ENCODE assay signal across 41 cellular contexts in genomic region chr16:55849536-55849935, GRCh38. TPM values are rescaled to one million over a fixed set of nuclear protein-coding genes. Genes with fewer than 3 reads are reported as not detected.
"Had no signal": no experiment of that assay in that cellular context is flagged by ENCODE, and none has a peak within 500 bp of the region (broad histone marks: within the 10 kb centered on the region; RNA-seq: fewer than 3 reads in every experiment).

No MANE protein-coding gene starts in this region.

- H3K4me1 ChIP-seq: ascending aorta had no signal

- FAIRE-seq: RCC 7860, TTC549 had no signal

- H3K4me3 ChIP-seq: ascending aorta, cardiac muscle cell, PC-9 had no signal

- H3K36me3 Mint-ChIP-seq: activated naive CD4-positive, alpha-beta T cell treated with anti-CD3 and anti-CD28 coated beads, Interleukin-2, amount 50 U/mL, for 24 hours; activated naive CD8-positive, alpha-beta T cell treated with anti-CD3 and anti-CD28 coated beads, Interleukin-2, amount 10 ng/mL, durations not matched to agents 7 days and 5 days had no signal

- H2AFZ ChIP-seq: PC-9 had no signal

- H3K9me3 ChIP-seq: ascending aorta had no signal

- H3K27ac Mint-ChIP-seq: activated CD4-positive, alpha-beta T cell treated with anti-CD3 and anti-CD28 coated beads for 36 hours; activated CD4-positive, alpha-beta T cell treated with anti-CD3 and anti-CD28 coated beads, Interleukin-2, amount 10 ng/mL, durations not matched to agents 7 days and 5 days; activated CD8-positive, alpha-beta T cell treated with anti-CD3 and anti-CD28 coated beads, Interleukin-2, amount 10 ng/mL, durations not matched to agents 7 days and 5 days; activated naive CD4-positive, alpha-beta T cell treated with anti-CD3 and anti-CD28 coated beads, Interleukin-2, amount 50 U/mL, for 24 hours; activated naive CD8-positive, alpha-beta T cell treated with anti-CD3 and anti-CD28 coated beads, Interleukin-2, amount 10 ng/mL, durations not matched to agents 7 days and 5 days; activated T-cell treated with anti-CD3 and anti-CD28 coated beads, Interleukin-2, amount 50 U/mL, for 24 hours; activated T-helper 2 cell treated with anti-CD3 and anti-CD28 coated beads, Interferon-gamma antibody, Interleukin-2, Interleukin-4, amounts not matched to agents 10 μg/mL and 5 μg/mL and 100 μg/mL, durations not matched to agents 14 hours and 24 hours and 36 hours had no signal

- DNase-seq: activated CD4-positive, alpha-beta T cell treated with anti-CD3 and anti-CD28 coated beads for 36 hours; activated CD4-positive, alpha-beta T cell treated with anti-CD3 and anti-CD28 coated beads, Interleukin-2, amount 10 ng/mL, durations not matched to agents 7 days and 5 days; activated CD4-positive, alpha-beta T cell treated with anti-CD3 and anti-CD28 coated beads, Interleukin-2, amount 50 U/mL, for 48 hours; activated CD8-positive, alpha-beta T cell treated with anti-CD3 and anti-CD28 coated beads, Interleukin-2, amount 10 ng/mL, durations not matched to agents 7 days and 5 days; activated gamma-delta T cell; activated naive CD4-positive, alpha-beta T cell treated with Interleukin-2 at 50 U/mL for 16 hours; activated naive CD8-positive, alpha-beta T cell treated with anti-CD3 and anti-CD28 coated beads, Interleukin-2, amount 10 ng/mL, durations not matched to agents 7 days and 5 days; activated T-cell treated with anti-CD3 and anti-CD28 coated beads, Interleukin-2, amount 50 U/mL, for 24 hours; amygdala; MM.1S; NCI-H1048; NCI-H1105 treated with DMSO at 0.1 percent for 48 hours; NCI-H1436; NCI-H1694; NCI-H1930; NCI-H2081 treated with DMSO at 0.1 percent for 48 hours; NCI-H226; NCI-H524 treated with DMSO at 0.1 percent for 48 hours; NK-92 treated with Interleukin-12 subunit alpha and Interleukin-12 subunit beta, amount 100 ng/mL, for 24 hours; PC-9; SIG-M5; T-helper 1 cell; T-helper 2 cell; T1000 had no signal

- H3K9ac ChIP-seq: KMS-11 had no signal

- H3K27ac ChIP-seq: ascending aorta, cardiac muscle cell, KMS-11, PC-9, RWPE1 had no signal

- H3K4me3 Mint-ChIP-seq: activated CD4-positive, alpha-beta T cell treated with anti-CD3 and anti-CD28 coated beads for 36 hours; activated CD4-positive, alpha-beta T cell treated with anti-CD3 and anti-CD28 coated beads, Interleukin-2, amount 10 ng/mL, durations not matched to agents 7 days and 5 days; activated CD8-positive, alpha-beta T cell treated with anti-CD3 and anti-CD28 coated beads, Interleukin-2, amount 10 ng/mL, durations not matched to agents 7 days and 5 days; activated naive CD4-positive, alpha-beta T cell treated with anti-CD3 and anti-CD28 coated beads, Interleukin-2, amount 50 U/mL, for 24 hours; activated naive CD8-positive, alpha-beta T cell treated with anti-CD3 and anti-CD28 coated beads, Interleukin-2, amount 10 ng/mL, durations not matched to agents 7 days and 5 days; activated T-cell treated with anti-CD3 and anti-CD28 coated beads, Interleukin-2, amount 50 U/mL, for 24 hours; central memory CD8-positive, alpha-beta T cell had no signal

- H3K4me1 Mint-ChIP-seq: activated CD4-positive, alpha-beta T cell treated with anti-CD3 and anti-CD28 coated beads for 36 hours; activated CD4-positive, alpha-beta T cell treated with anti-CD3 and anti-CD28 coated beads, Interleukin-2, amount 10 ng/mL, durations not matched to agents 7 days and 5 days; activated naive CD4-positive, alpha-beta T cell treated with anti-CD3 and anti-CD28 coated beads, Interleukin-2, amount 50 U/mL, for 24 hours; activated naive CD8-positive, alpha-beta T cell treated with anti-CD3 and anti-CD28 coated beads, Interleukin-2, amount 10 ng/mL, durations not matched to agents 7 days and 5 days; central memory CD8-positive, alpha-beta T cell had no signal

- H3K4me2 ChIP-seq: KMS-11, PC-9 had no signal

- H3K9me3 Mint-ChIP-seq: activated CD4-positive, alpha-beta T cell treated with anti-CD3 and anti-CD28 coated beads, Interleukin-2, amount 10 ng/mL, durations not matched to agents 7 days and 5 days; activated naive CD4-positive, alpha-beta T cell treated with anti-CD3 and anti-CD28 coated beads, Interleukin-2, amount 50 U/mL, for 24 hours; activated naive CD8-positive, alpha-beta T cell treated with anti-CD3 and anti-CD28 coated beads, Interleukin-2, amount 10 ng/mL, durations not matched to agents 7 days and 5 days; activated T-cell treated with anti-CD3 and anti-CD28 coated beads, Interleukin-2, amount 50 U/mL, for 24 hours; activated T-helper 2 cell treated with anti-CD3 and anti-CD28 coated beads, Interferon-gamma antibody, Interleukin-2, Interleukin-4, amounts not matched to agents 10 μg/mL and 5 μg/mL and 100 μg/mL, durations not matched to agents 14 hours and 24 hours and 36 hours; central memory CD8-positive, alpha-beta T cell had no signal

- H3K36me3 ChIP-seq: ascending aorta, cardiac muscle cell had no signal

- H3K27me3 ChIP-seq: ascending aorta had no signal

- ATAC-seq: activated CD4-positive, alpha-beta T cell treated with anti-CD3 and anti-CD28 coated beads for 36 hours; activated CD4-positive, CD25-positive, alpha-beta regulatory T cell treated with anti-CD3 and anti-CD28 coated beads, Interleukin-2, amount 50 U/mL, for 24 hours; activated CD8-positive, alpha-beta T cell treated with anti-CD3 and anti-CD28 coated beads, Interleukin-2, amount 10 ng/mL, durations not matched to agents 7 days and 5 days; Right ventricle myocardium inferior; SK-N-SH treated with all-trans-retinoic acid at 6 μM for 48 hours had no signal

RNA-seq across cellular contexts. Expression of gene CES1, which starts 16.6 kb away (rescaled TPM):
- total RNA-seq: activated CD4-positive, alpha-beta T cell treated with anti-CD3 and anti-CD28 coated beads for 36 hours; activated CD8-positive, alpha-beta T cell treated with anti-CD3 and anti-CD28 coated beads, Interleukin-2, amount 10 ng/mL, durations not matched to agents 7 days and 5 days; activated naive CD8-positive, alpha-beta T cell treated with anti-CD3 and anti-CD28 coated beads, Interleukin-2, amount 10 ng/mL, durations not matched to agents 7 days and 5 days; activated T-helper 2 cell treated with anti-CD3 and anti-CD28 coated beads, Interferon-gamma antibody, Interleukin-2, Interleukin-4, amounts not matched to agents 10 μg/mL and 5 μg/mL and 100 μg/mL, durations not matched to agents 14 hours and 24 hours and 36 hours; cardiac muscle cell; chondrocyte; LHCN-M2; OCI-LY7 had no signal
- polyA plus RNA-seq: cardiac muscle cell had no signal

RNA-seq across cellular contexts. Expression of gene CES5A, which starts 25.6 kb away (rescaled TPM):
- total RNA-seq: activated CD4-positive, alpha-beta T cell treated with anti-CD3 and anti-CD28 coated beads for 36 hours; activated CD4-positive, alpha-beta T cell treated with anti-CD3 and anti-CD28 coated beads, Interleukin-2, amount 10 ng/mL, durations not matched to agents 7 days and 5 days; activated CD8-positive, alpha-beta T cell treated with anti-CD3 and anti-CD28 coated beads, Interleukin-2, amount 10 ng/mL, durations not matched to agents 7 days and 5 days; activated naive CD8-positive, alpha-beta T cell treated with anti-CD3 and anti-CD28 coated beads, Interleukin-2, amount 10 ng/mL, durations not matched to agents 7 days and 5 days; activated T-helper 2 cell treated with anti-CD3 and anti-CD28 coated beads, Interferon-gamma antibody, Interleukin-2, Interleukin-4, amounts not matched to agents 10 μg/mL and 5 μg/mL and 100 μg/mL, durations not matched to agents 14 hours and 24 hours and 36 hours; ascending aorta; cardiac muscle cell; chondrocyte; LHCN-M2; NCI-H460; OCI-LY7; PC-9 had no signal
- polyA plus RNA-seq: adipose tissue, cardiac muscle cell had no signal
